In the genomic region with DNA sequence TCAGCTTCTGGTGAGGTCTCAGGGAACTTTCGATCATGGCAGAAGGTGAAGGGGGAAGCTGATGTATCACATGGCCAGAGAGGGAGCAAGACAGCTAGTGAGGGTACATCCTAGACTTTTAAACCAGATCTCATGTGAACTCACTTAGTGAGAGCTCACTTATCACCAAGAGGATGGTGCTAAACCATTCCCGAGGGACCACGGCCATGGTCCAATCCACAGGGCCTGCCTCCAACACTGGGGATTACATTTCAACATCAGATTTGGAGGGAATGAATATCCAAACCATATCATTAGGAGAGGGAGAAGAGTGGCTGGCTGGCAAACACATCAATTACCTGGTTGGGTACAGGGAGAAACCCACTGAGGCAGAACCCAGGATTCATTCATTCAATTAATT, we compare ENCODE assay signal across 23 cellular contexts.
"Had no signal": no experiment of that assay in that cellular context is flagged by ENCODE, and none has a peak within 500 bp of the region (broad histone marks: within the 10 kb centered on the region; RNA-seq: fewer than 3 reads in every experiment).

No MANE protein-coding gene starts in this region.

- H3K36me3 ChIP-seq: colonic mucosa, ovary, thyroid gland, upper lobe of right lung, WERI-Rb-1 had no signal

- H3K9ac ChIP-seq: SK-N-SH had no signal

- H3K4me1 ChIP-seq: colonic mucosa, foreskin keratinocyte had no signal

- H3K27me3 ChIP-seq: colonic mucosa, dorsolateral prefrontal cortex, foreskin keratinocyte, ovary, thyroid gland, upper lobe of right lung had no signal

- ATAC-seq: activated naive CD8-positive, alpha-beta T cell treated with anti-CD3 and anti-CD28 coated beads, Interleukin-2, amount 50 U/mL, for 24 hours; foreskin keratinocyte; naive thymus-derived CD4-positive, alpha-beta T cell; upper lobe of right lung had no signal

- DNase-seq: activated CD4-positive, alpha-beta memory T cell treated with anti-CD3 and anti-CD28 coated beads for 36 hours; activated CD4-positive, alpha-beta T cell treated with anti-CD3 and anti-CD28 coated beads, Interleukin-2, amount 10 ng/mL, durations not matched to agents 24 days and 14 days; activated CD4-positive, CD25-positive, alpha-beta regulatory T cell treated with anti-CD3 and anti-CD28 coated beads, Interleukin-2, amount 50 U/mL, for 72 hours; activated CD8-positive, alpha-beta memory T cell treated with anti-CD3 and anti-CD28 coated beads, Interleukin-2, amount 50 U/mL, for 48 hours; activated naive CD8-positive, alpha-beta T cell treated with anti-CD3 and anti-CD28 coated beads, Interleukin-2, amount 50 U/mL, for 24 hours; activated T-cell treated with anti-CD3 and anti-CD28 coated beads, Interleukin-2, amount 50 U/mL, for 24 hours; amygdala; cerebellar nuclear complex; colonic mucosa; effector memory CD4-positive, alpha-beta T cell; foreskin keratinocyte; midbrain; naive thymus-derived CD4-positive, alpha-beta T cell; ovary; SK-N-SH; stimulated activated CD4-positive, alpha-beta T cell treated with anti-CD3 and anti-CD28 coated beads, Interleukin-15, amount 100 ng/mL, for 24 hours; stimulated activated naive CD4-positive, alpha-beta T cell treated with Interleukin-2 at 50 U/mL for 16 hours; SW 1271; T-helper 9 cell; thyroid gland; upper lobe of right lung; WERI-Rb-1 had no signal

- H3K27ac ChIP-seq: colonic mucosa, dorsolateral prefrontal cortex, foreskin keratinocyte, ovary, WERI-Rb-1 had no signal

- H3K4me3 ChIP-seq: colonic mucosa, dorsolateral prefrontal cortex, ovary, thyroid gland, upper lobe of right lung had no signal

- H3K4me2 ChIP-seq: SK-N-SH had no signal

- H3K9me3 ChIP-seq: colonic mucosa, ovary, thyroid gland, upper lobe of right lung had no signal
